ENCODE assay signal across 19 cellular contexts in genomic region chr9:91664669-91665068, GRCh38.
"Had no signal": no experiment of that assay in that cellular context is flagged by ENCODE, and none has a peak within 500 bp of the region (broad histone marks: within the 10 kb centered on the region; RNA-seq: fewer than 3 reads in every experiment).

No MANE protein-coding gene starts in this region.

- H3K4me1 ChIP-seq: heart left ventricle, transverse colon had no signal

- H3K27me3 ChIP-seq: heart left ventricle, stomach, transverse colon had no signal

- ATAC-seq: heart left ventricle, left colon, right cardiac atrium had no signal

- FAIRE-seq: colon, endothelial cell of umbilical vein, frontal cortex, small intestine had no signal

- H3K9me3 ChIP-seq: heart left ventricle, stomach, thoracic aorta, transverse colon had no signal

- H3K27ac ChIP-seq: heart left ventricle, stomach, thoracic aorta, transverse colon had no signal

- H3K4me3 ChIP-seq: heart left ventricle, stomach, thoracic aorta, transverse colon had no signal

- H3K36me3 ChIP-seq: heart left ventricle, stomach, thoracic aorta, transverse colon had no signal

- DNase-seq: dermis blood vessel endothelial cell; erythroblast; heart left ventricle; hippocampal formation; left colon; mesendoderm; naive B cell; posterior cingulate gyrus; right cardiac atrium; small intestine; stimulated activated CD4-positive, alpha-beta T cell treated with anti-CD3 and anti-CD28 coated beads, Interleukin-12 subunit alpha, Interleukin-12 subunit beta, amount 100 ng/mL, for 4 hours; stimulated activated naive CD4-positive, alpha-beta T cell; stomach; substantia nigra; transverse colon had no signal
